In genomic region chr4:169080970-169081369, GRCh38 we compare ENCODE assay signal across 10 cellular contexts.
A peak's percentile ranks its signal among the peaks of the same experiment; 100 is the strongest.
DNase-seq lines count a peak whose midpoint lies in the region; ATAC-seq, FAIRE-seq and TF ChIP-seq lines count a peak whose summit lies in the region.
"Had no signal": no experiment of that assay in that cellular context is flagged by ENCODE, and none has a peak within 500 bp of the region (broad histone marks: within the 10 kb centered on the region; RNA-seq: fewer than 3 reads in every experiment).

No MANE protein-coding gene starts in this region.

- H3K9me3 Mint-ChIP-seq in MCF 10A (ENCODE audit: unreplicated experiment), result no peaks in the 10 kb centered on the region

- POLR2A ChIA-PET in MCF 10A (lab: Yijun Ruan, JAX), result interaction anchor here (0.8 kb wide), 1 partner anchor 10 kb away, joined by 3 read pairs; no protein-coding TSS in a partner anchor
- POLR2A ChIA-PET in HepG2 (lab: Yijun Ruan, JAX), result interaction anchor here (1.3 kb wide), 1 partner anchor 71 kb away, joined by 4 read pairs; the partner anchor contains the start of gene CBR4

- in situ Hi-C loops in mammary epithelial cell (cut with MboI; ENCODE audit: low sequenced_read_pairs in 2 of 2) (no loop called here), astrocyte of the cerebellum (cut with HindIII; ENCODE audit: low sequenced_read_pairs) (loop anchor here (5.0 kb wide), 1 partner anchor 61 kb away; no protein-coding TSS in a partner anchor), HepG2 (cut with HindIII; ENCODE audit: extremely low pct_ligation_motif_present, low pct_unique_long_range_greater_than_20kb) (no loop called here)

- ATAC-seq in HepG2, result no peak
- ATAC-seq in esophagus mucosa, result no peak
- no peak for ATAC-seq in HG02623 (IDR thresholded peaks at IDR 0.05; ENCODE audit: unreplicated experiment)

- dilution Hi-C loops in mammary epithelial cell (cut with HindIII; ENCODE audit: low sequenced_read_pairs), result no loop called here

- FAIRE-seq in HepG2 (lab: Jason Lieb, UNC), result no peak

- CTCF ChIA-PET in MCF 10A (lab: Yijun Ruan, JAX) (no interaction called here), mammary epithelial cell (lab: Charles Lee; ENCODE audit: low non-redundant PET) (no interaction called here), HepG2 (lab: Yijun Ruan, JAX; ENCODE audit: low intra/inter-chr PET ratio, low total read pairs) (no interaction called here)

- no peak for TF ChIP-seq CTCF in MCF 10A (IDR thresholded peaks at IDR 0.05; ENCODE audit: unreplicated experiment)
- no peak for TF ChIP-seq CTCF in mammary epithelial cell (conservative IDR thresholded peaks at IDR 0.05 in 1 of 2, IDR thresholded peaks at IDR 0.05 in 1 of 2; ENCODE audit: extremely low read depth in 1 of 2, insufficient read depth in 1 of 2, low read depth in 1 of 2, low read length in 2 of 2)
- no peak for TF ChIP-seq CTCF in astrocyte of the cerebellum (IDR thresholded peaks at IDR 0.05; ENCODE audit: low read depth, low read length, missing control alignments)
- TF ChIP-seq CTCF in HepG2 (CRISPR knock-in tag; IDR thresholded peaks at IDR 0.05), result no peak

- H3K4me2 ChIP-seq in mammary epithelial cell (ENCODE audit: insufficient read depth, low read depth, low read length) (no peak overlapping the region), HepG2 (ENCODE audit: low read depth, low read length) (0 out of 2 replicates have a peak overlapping the region, but pooled peaks have one; percentile 80)

- no peaks in the 10 kb centered on the region for H3K27me3 Mint-ChIP-seq in MCF 10A (ENCODE audit: insufficient read depth, unreplicated experiment)

- H3K36me3 ChIP-seq in mammary epithelial cell (ENCODE audit: insufficient read depth, low read length) (no peaks in the 10 kb centered on the region), HepG2 (replicated peaks in 1 of 2; ENCODE audit: control insufficient read depth in 1 of 2, insufficient read depth in 2 of 2, low read length in 2 of 2) (no peaks in the 10 kb centered on the region)

- no peak overlapping the region for H2AFZ ChIP-seq in mammary epithelial cell (ENCODE audit: low read depth, low read length)
- peak overlapping the region; percentile 42 for H2AFZ ChIP-seq in HepG2 (ENCODE audit: low read length)
- H2AFZ ChIP-seq: GM23248 had no signal

- intact Hi-C loops in MCF 10A (cut with micrococcal nuclease) (no loop called here), mammary epithelial cell (cut with micrococcal nuclease) (no loop called here), HepG2 (cut with micrococcal nuclease; ENCODE audit: unreplicated experiment) (loop anchor here (1.0 to 5.0 kb wide), 3 partner anchors 11 to 186 kb away; partner anchors contain the start of gene CBR4)

- H4K20me1 ChIP-seq in mammary epithelial cell (ENCODE audit: insufficient read depth, low read length) (no peaks in the 10 kb centered on the region), HepG2 (ENCODE audit: insufficient read depth, low read length) (no peaks in the 10 kb centered on the region)

- no peaks in the 10 kb centered on the region for H3K36me3 Mint-ChIP-seq in MCF 10A (ENCODE audit: insufficient read depth, unreplicated experiment)

- TF ChIP-seq POLR2A in HepG2 (IDR thresholded peaks at IDR 0.05; ENCODE audit: insufficient read depth in 1 of 2, low read depth in 2 of 2, low read length in 2 of 2), result no peak

- H3K4me1 Mint-ChIP-seq in MCF 10A (ENCODE audit: insufficient read depth, unreplicated experiment), result peaks cover 11% of the 10 kb centered on the region

- H3K27ac ChIP-seq in mammary epithelial cell (ENCODE audit: insufficient read depth, low read depth, low read length), result no peak overlapping the region
- H3K27ac ChIP-seq in HepG2 (ENCODE audit: extremely low read length, insufficient read depth, low read length), result no peak overlapping the region

- no peak overlapping the region for H3K4me3 Mint-ChIP-seq in MCF 10A (ENCODE audit: unreplicated experiment)

- 50% methylated on average over 2 of the region's 2 CpGs for WGBS in mammary epithelial cell (ENCODE audit: low coverage, missing lambda C conversion rate)
- 29% methylated on average over 2 of the region's 2 CpGs for WGBS in HepG2 (ENCODE audit: low lambda C conversion rate)

- H3K9ac ChIP-seq in mammary epithelial cell (ENCODE audit: insufficient read depth, low read length), result no peak overlapping the region
- no peak overlapping the region for H3K9ac ChIP-seq in HepG2 (ENCODE audit: insufficient read depth, low read depth, low read length)
- H3K9ac ChIP-seq: GM23248 had no signal

- TF ChIP-seq RAD21 in HepG2 (CRISPR knock-in tag; IDR thresholded peaks at IDR 0.05), result no peak

- no peaks in the 10 kb centered on the region for H3K9me3 ChIP-seq in mammary epithelial cell (replicated peaks; ENCODE audit: insufficient read depth, low read length)
- H3K9me3 ChIP-seq in HepG2 (ENCODE audit: low read length), result no peaks in the 10 kb centered on the region

- H3K4me3 ChIP-seq in mammary epithelial cell (replicated peaks in 1 of 3; ENCODE audit: insufficient read depth in 1 of 3, low read depth in 2 of 3, low read length in 3 of 3) (no peak overlapping the region), astrocyte of the cerebellum (ENCODE audit: low read depth, low read length) (no peak overlapping the region), HepG2 (replicated peaks in 1 of 3; ENCODE audit: insufficient read depth in 1 of 3, low read depth in 2 of 3, low read length in 3 of 3) (no peak overlapping the region)
- H3K4me3 ChIP-seq: GM23248 had no signal

- H3K27ac Mint-ChIP-seq in MCF 10A (ENCODE audit: low read depth, unreplicated experiment), result peak overlapping the region; percentile 23

- BruUV-seq in MCF 10A (replicated peaks; lab: Mats Ljungman, UMichigan) (no TSS peak), mammary epithelial cell (replicated peaks; lab: Mats Ljungman, UMichigan) (no TSS peak), HepG2 (replicated peaks; lab: Mats Ljungman, UMichigan) (no TSS peak)

- DNase-seq in MCF 10A (ENCODE audit: unreplicated experiment) (peak; percentile 29), mammary epithelial cell (no peak), astrocyte of the cerebellum (ENCODE audit: low read depth) (peak; percentile 54), HepG2 (ENCODE audit: low spot score) (no peak), NCI-H2196 (lab: John Stamatoyannopoulos, UW; ENCODE audit: unreplicated experiment) (no peak), UCSD-AML1 (lab: John Stamatoyannopoulos, UW; ENCODE audit: unreplicated experiment) (no peak)
- DNase-seq: NCI-H510A treated with DMSO at 0.1 percent for 48 hours had no signal

- no peaks in the 10 kb centered on the region for H3K79me2 ChIP-seq in mammary epithelial cell (ENCODE audit: insufficient read depth, low read length)
- no peaks in the 10 kb centered on the region for H3K79me2 ChIP-seq in HepG2 (ENCODE audit: insufficient read depth, low read length)

- H3K4me1 ChIP-seq in mammary epithelial cell (ENCODE audit: insufficient read depth, low read length), result peaks cover 10% of the 10 kb centered on the region
- peaks cover 22% of the 10 kb centered on the region for H3K4me1 ChIP-seq in HepG2 (ENCODE audit: insufficient read depth, low read length)

- H3K27me3 ChIP-seq in mammary epithelial cell (ENCODE audit: insufficient read depth, low read length) (no peaks in the 10 kb centered on the region), HepG2 (ENCODE audit: control insufficient read depth in 1 of 2, insufficient read depth in 2 of 2, low read length in 2 of 2) (no peaks in the 10 kb centered on the region)

- TF ChIP-seq EP300 in HepG2 (IDR thresholded peaks at IDR 0.05; ENCODE audit: low read depth in 2 of 2, low read length in 2 of 2) (no peak), HepG2 (CRISPR knock-in tag; IDR thresholded peaks at IDR 0.05; ENCODE audit: borderline replicate concordance) (no peak)

TF ChIP-seq in HepG2, 621 proteins besides CTCF, POLR2A, EP300 and RAD21:
- TF ChIP-seq ZNF274 (CRISPR knock-in tag; IDR thresholded peaks at IDR 0.05), result no peak
- TF ChIP-seq ZBTB42 (CRISPR knock-in tag; IDR thresholded peaks at IDR 0.05), result no peak
- TF ChIP-seq ZNF7 (CRISPR knock-in tag; IDR thresholded peaks at IDR 0.05), result no peak
- TF ChIP-seq ATF3 (CRISPR knock-in tag; IDR thresholded peaks at IDR 0.05), result no peak
TF ChIP-seq in HepG2: peak in this region for 0.

Comparison
In these comparisons a context has a peak if more than half of its experiments do, and no peak if none do; other contexts are left out.
1. DNase-seq: peak in MCF 10A (single experiment) and astrocyte of the cerebellum (single experiment); none in mammary epithelial cell (single experiment), HepG2 (single experiment), NCI-H2196 (single experiment) and UCSD-AML1 (single experiment).